Comparison of ENCODE assay signal across 30 cellular contexts in genomic region chr18:79335833-79336360, GRCh38.
"Had no signal": no experiment of that assay in that cellular context is flagged by ENCODE, and none has a peak within 500 bp of the region (broad histone marks: within the 10 kb centered on the region; RNA-seq: fewer than 3 reads in every experiment).

No MANE protein-coding gene starts in this region.

- H3K4me3 Mint-ChIP-seq: activated CD4-positive, alpha-beta T cell treated with anti-CD3 and anti-CD28 coated beads for 36 hours; activated CD4-positive, alpha-beta T cell treated with anti-CD3 and anti-CD28 coated beads, Interleukin-2, amount 10 ng/mL, durations not matched to agents 7 days and 5 days; activated CD8-positive, alpha-beta T cell treated with anti-CD3 and anti-CD28 coated beads, Interleukin-2, amount 10 ng/mL, durations not matched to agents 7 days and 5 days; activated naive CD4-positive, alpha-beta T cell treated with anti-CD3 and anti-CD28 coated beads, Interleukin-2, amount 50 U/mL, for 24 hours; activated naive CD8-positive, alpha-beta T cell treated with anti-CD3 and anti-CD28 coated beads, Interleukin-2, amount 10 ng/mL, durations not matched to agents 7 days and 5 days; activated T-cell treated with anti-CD3 and anti-CD28 coated beads, Interleukin-2, amount 50 U/mL, for 24 hours had no signal

- H3K4me1 ChIP-seq: body of pancreas, breast epithelium had no signal

- H3K27me3 Mint-ChIP-seq: activated CD4-positive, alpha-beta T cell treated with anti-CD3 and anti-CD28 coated beads for 36 hours; activated CD4-positive, alpha-beta T cell treated with anti-CD3 and anti-CD28 coated beads, Interleukin-2, amount 10 ng/mL, durations not matched to agents 7 days and 5 days; activated naive CD4-positive, alpha-beta T cell treated with anti-CD3 and anti-CD28 coated beads, Interleukin-2, amount 50 U/mL, for 24 hours; activated naive CD8-positive, alpha-beta T cell treated with anti-CD3 and anti-CD28 coated beads, Interleukin-2, amount 10 ng/mL, durations not matched to agents 7 days and 5 days; activated T-cell treated with anti-CD3 and anti-CD28 coated beads, Interleukin-2, amount 50 U/mL, for 24 hours had no signal

- H3K27me3 ChIP-seq: body of pancreas, breast epithelium, MG63 had no signal

- H3K4me1 Mint-ChIP-seq: activated CD4-positive, alpha-beta T cell treated with anti-CD3 and anti-CD28 coated beads for 36 hours; activated CD4-positive, alpha-beta T cell treated with anti-CD3 and anti-CD28 coated beads, Interleukin-2, amount 10 ng/mL, durations not matched to agents 7 days and 5 days; activated naive CD4-positive, alpha-beta T cell treated with anti-CD3 and anti-CD28 coated beads, Interleukin-2, amount 50 U/mL, for 24 hours; activated naive CD8-positive, alpha-beta T cell treated with anti-CD3 and anti-CD28 coated beads, Interleukin-2, amount 10 ng/mL, durations not matched to agents 7 days and 5 days had no signal

- H2AFZ ChIP-seq: PC-9 had no signal

- H3K4me3 ChIP-seq: body of pancreas, breast epithelium, MG63, PC-9 had no signal

- H3K9me3 Mint-ChIP-seq: activated naive CD4-positive, alpha-beta T cell treated with anti-CD3 and anti-CD28 coated beads, Interleukin-2, amount 50 U/mL, for 24 hours had no signal

- H3K27ac Mint-ChIP-seq: activated CD4-positive, alpha-beta T cell treated with anti-CD3 and anti-CD28 coated beads for 36 hours; activated CD8-positive, alpha-beta T cell treated with anti-CD3 and anti-CD28 coated beads, Interleukin-2, amount 10 ng/mL, durations not matched to agents 7 days and 5 days; activated naive CD4-positive, alpha-beta T cell treated with anti-CD3 and anti-CD28 coated beads, Interleukin-2, amount 50 U/mL, for 24 hours; activated naive CD8-positive, alpha-beta T cell treated with anti-CD3 and anti-CD28 coated beads, Interleukin-2, amount 10 ng/mL, durations not matched to agents 7 days and 5 days; activated T-cell treated with anti-CD3 and anti-CD28 coated beads, Interleukin-2, amount 50 U/mL, for 24 hours; activated T-helper 2 cell treated with anti-CD3 and anti-CD28 coated beads, Interferon-gamma antibody, Interleukin-2, Interleukin-4, amounts not matched to agents 10 μg/mL and 5 μg/mL and 100 μg/mL, durations not matched to agents 14 hours and 24 hours and 36 hours had no signal

- ATAC-seq: activated CD4-positive, alpha-beta T cell treated with anti-CD3 and anti-CD28 coated beads for 36 hours; activated CD4-positive, CD25-positive, alpha-beta regulatory T cell treated with anti-CD3 and anti-CD28 coated beads, Interleukin-2, amount 50 U/mL, for 24 hours; activated CD8-positive, alpha-beta T cell treated with anti-CD3 and anti-CD28 coated beads, Interleukin-2, amount 10 ng/mL, durations not matched to agents 7 days and 5 days; body of pancreas; Right ventricle myocardium inferior had no signal

- H3K27ac ChIP-seq: body of pancreas, breast epithelium, PC-9, RWPE1 had no signal

- H3K9me3 ChIP-seq: body of pancreas, breast epithelium, MG63 had no signal

- H3K36me3 ChIP-seq: breast epithelium, MG63 had no signal

- H3K4me2 ChIP-seq: PC-9 had no signal

- DNase-seq: activated CD4-positive, alpha-beta T cell treated with anti-CD3 and anti-CD28 coated beads for 36 hours; activated CD4-positive, alpha-beta T cell treated with anti-CD3 and anti-CD28 coated beads, Interleukin-2, amount 10 ng/mL, durations not matched to agents 7 days and 5 days; activated CD4-positive, alpha-beta T cell treated with anti-CD3 and anti-CD28 coated beads, Interleukin-2, amount 50 U/mL, for 48 hours; activated CD8-positive, alpha-beta T cell treated with anti-CD3 and anti-CD28 coated beads, Interleukin-2, amount 10 ng/mL, durations not matched to agents 7 days and 5 days; activated gamma-delta T cell; activated naive CD4-positive, alpha-beta T cell treated with Interleukin-2 at 50 U/mL for 16 hours; activated naive CD8-positive, alpha-beta T cell treated with anti-CD3 and anti-CD28 coated beads, Interleukin-2, amount 10 ng/mL, durations not matched to agents 7 days and 5 days; activated T-cell treated with anti-CD3 and anti-CD28 coated beads, Interleukin-2, amount 50 U/mL, for 24 hours; amygdala; body of pancreas; Kasumi-1; KBM-7; MG63; MV-4-11; NCI-H1092; NCI-H1436 treated with DMSO at 0.1 percent for 48 hours; NCI-H1694 treated with DMSO at 0.1 percent for 48 hours; NCI-H2029; NCI-H345; NCI-H510A; NCI-H526; NCI-H748 treated with DMSO at 0.1 percent for 48 hours; SIG-M5 had no signal
